ENCODE assay signal across 21 cellular contexts in genomic region chr16:12674096-12674495, GRCh38.
DNase-seq lines count a peak whose midpoint lies in the region; ATAC-seq and TF ChIP-seq lines count a peak whose summit lies in the region.
"Had no signal": no experiment of that assay in that cellular context is flagged by ENCODE, and none has a peak within 500 bp of the region (broad histone marks: within the 10 kb centered on the region; RNA-seq: fewer than 3 reads in every experiment).

No MANE protein-coding gene starts in this region.

- no peak overlapping the region for H3K4me3 ChIP-seq in cardiac fibroblast (replicated peaks in 1 of 2; ENCODE audit: low read depth in 2 of 2, low read length in 2 of 2)
- H3K4me3 ChIP-seq in skeletal muscle cell (ENCODE audit: low read depth, low read length): no peak overlapping the region
- H3K4me3 ChIP-seq: esophagus squamous epithelium, heart left ventricle had no signal

- TF ChIP-seq CTCF in cardiac fibroblast (IDR thresholded peaks at IDR 0.05; ENCODE audit: low read depth, low read length): no peak

- ATAC-seq in HG03565 (IDR thresholded peaks at IDR 0.05; ENCODE audit: unreplicated experiment): no peak
- ATAC-seq: heart left ventricle had no signal

- DNase-seq in CD1c-positive myeloid dendritic cell (ENCODE audit: extremely low spot score) (peak; percentile 29), M059J (ENCODE audit: low read depth) (peak; percentile 81), cardiac fibroblast (ENCODE audit: low read depth in 2 of 2) (peak; percentile 5 to 68), skeletal muscle cell (ENCODE audit: low read depth) (peak; percentile 16), RPMI8226 (no peak)
- DNase-seq in stimulated activated CD4-positive, alpha-beta T cell treated with anti-CD3 and anti-CD28 coated beads, Interleukin-12 subunit alpha, Interleukin-12 subunit beta, amount 100 ng/mL, for 4 hours: no peak
- DNase-seq: activated CD4-positive, alpha-beta T cell treated with anti-CD3 and anti-CD28 coated beads for 48 hours; activated effector memory CD4-positive, alpha-beta T cell treated with Interleukin-2 at 50 U/mL for 16 hours; AML-193; amniotic stem cell; Calu3; effector CD8-positive, alpha-beta T cell; esophagus squamous epithelium; heart left ventricle; MV-4-11; NCI-H1930; NCI-H345; NK-92 treated with Interleukin-12 subunit alpha and Interleukin-12 subunit beta, amount 100 ng/mL, for 24 hours; stimulated activated CD4-positive, alpha-beta T cell treated with anti-CD3 and anti-CD28 coated beads, Interleukin-15, amount 100 ng/mL, for 24 hours; SW 1271 had no signal

Comparison
In these comparisons a context has a peak if more than half of its experiments do, and no peak if none do; other contexts are left out.
1. DNase-seq: peak in CD1c-positive myeloid dendritic cell (single experiment), M059J (single experiment), cardiac fibroblast (2 of 2) and skeletal muscle cell (single experiment); none in stimulated activated CD4-positive, alpha-beta T cell treated with anti-CD3 and anti-CD28 coated beads, Interleukin-12 subunit alpha, Interleukin-12 subunit beta, amount 100 ng/mL, for 4 hours (single experiment) and RPMI8226 (single experiment).